Comparison of ENCODE assay signal across 11 cellular contexts in genomic region chr3:104521606-104522336, GRCh38.
DNase-seq lines count a peak whose midpoint lies in the region; ATAC-seq and TF ChIP-seq lines count a peak whose summit lies in the region.
"Had no signal": no experiment of that assay in that cellular context is flagged by ENCODE, and none has a peak within 500 bp of the region (broad histone marks: within the 10 kb centered on the region; RNA-seq: fewer than 3 reads in every experiment).

No MANE protein-coding gene starts in this region.

- H3K4me2 ChIP-seq in BLaER1: peak overlapping the region; percentile 77

- H3K27ac ChIP-seq in BLaER1: peak overlapping the region; percentile 80
- H3K27ac ChIP-seq in right atrium auricular region: no peak overlapping the region

- H3K4me3 ChIP-seq in BLaER1 (0 out of 2 replicates have a peak overlapping the region, but pooled peaks have one; percentile 3), right atrium auricular region (no peak overlapping the region)

- H3K4me1 ChIP-seq in BLaER1 (peaks cover 63% of the 10 kb centered on the region), right atrium auricular region (no peaks in the 10 kb centered on the region)

- DNase-seq in RPMI8226 (peak; percentile 86), Right ventricle myocardium superior (no peak), right atrium auricular region (ENCODE audit: low spot score) (no peak), NCI-H2029 treated with DMSO at 0.1 percent for 48 hours (lab: John Stamatoyannopoulos, UW) (no peak)
- no peak for DNase-seq in effector CD8-positive, alpha-beta T cell (lab: John Stamatoyannopoulos, UW)
- DNase-seq: HCEC 1CT, left cardiac atrium, PC-3 had no signal

- TF ChIP-seq CTCF in right atrium auricular region (IDR thresholded peaks at IDR 0.05): no peak

- H3K27me3 ChIP-seq in BLaER1: no peaks in the 10 kb centered on the region
- no peaks in the 10 kb centered on the region for H3K27me3 ChIP-seq in right atrium auricular region

- intact Hi-C loops in Right ventricle myocardium superior (cut with DNase I): no loop called here

- H4K20me1 ChIP-seq in BLaER1: no peaks in the 10 kb centered on the region

- peak overlapping the region; percentile 59 for H3K9ac ChIP-seq in BLaER1

- peaks cover 9% of the 10 kb centered on the region for H3K9me3 ChIP-seq in BLaER1
- H3K9me3 ChIP-seq in right atrium auricular region: no peaks in the 10 kb centered on the region

- H3K36me3 ChIP-seq in BLaER1 (no peaks in the 10 kb centered on the region), right atrium auricular region (no peaks in the 10 kb centered on the region)

- ATAC-seq in GM19455 (IDR thresholded peaks at IDR 0.05; ENCODE audit: unreplicated experiment): peak; percentile 45
- peak; percentile 36 for ATAC-seq in HG03066 (IDR thresholded peaks at IDR 0.05; ENCODE audit: low read depth, unreplicated experiment)
- no peak for ATAC-seq in Right ventricle myocardium superior (ENCODE audit: poor library complexity)
- ATAC-seq: left cardiac atrium, PC-3 had no signal
